ENCODE assay signal across 19 cellular contexts in genomic region chr22:19349778-19350475, GRCh38.
"Had no signal": no experiment of that assay in that cellular context is flagged by ENCODE, and none has a peak within 500 bp of the region (broad histone marks: within the 10 kb centered on the region; RNA-seq: fewer than 3 reads in every experiment).

No MANE protein-coding gene starts in this region.

- H3K27me3 ChIP-seq: colonic mucosa, dorsolateral prefrontal cortex, esophagus squamous epithelium, gastroesophageal sphincter, testis, upper lobe of left lung had no signal

- H3K4me3 Mint-ChIP-seq: activated B cell treated with CpG ODN at 0.5 μM for 24 hours; activated CD4-positive, alpha-beta memory T cell treated with anti-CD3 and anti-CD28 coated beads for 36 hours; activated naive CD8-positive, alpha-beta T cell treated with anti-CD3 and anti-CD28 coated beads for 36 hours; central memory CD8-positive, alpha-beta T cell had no signal

- DNase-seq: activated B cell treated with CpG ODN at 0.5 μM for 24 hours; activated CD4-positive, alpha-beta memory T cell treated with anti-CD3 and anti-CD28 coated beads for 36 hours; activated CD4-positive, alpha-beta T cell treated with anti-CD3 and anti-CD28 coated beads for 4 hours; activated gamma-delta T cell; activated naive CD8-positive, alpha-beta T cell treated with anti-CD3 and anti-CD28 coated beads for 36 hours; colonic mucosa; dorsolateral prefrontal cortex; esophagus squamous epithelium; hypothalamus; left ventricle myocardium superior; stimulated activated CD4-positive, alpha-beta T cell treated with anti-CD3 and anti-CD28 coated beads, Interleukin-2, amount 100 ng/mL, for 48 hours; stimulated activated CD8-positive, alpha-beta memory T cell treated with anti-CD3 and anti-CD28 coated beads, Interleukin-4, amount 100 ng/mL, for 48 hours; stimulated activated naive CD4-positive, alpha-beta T cell; T-helper 1 cell; testis; upper lobe of left lung had no signal

- H3K9me3 ChIP-seq: colonic mucosa, esophagus squamous epithelium, gastroesophageal sphincter, prostate gland, testis, upper lobe of left lung had no signal

- H3K27ac Mint-ChIP-seq: activated CD4-positive, alpha-beta memory T cell treated with anti-CD3 and anti-CD28 coated beads for 36 hours; activated naive CD8-positive, alpha-beta T cell treated with anti-CD3 and anti-CD28 coated beads for 36 hours had no signal

- H3K9me3 Mint-ChIP-seq: activated B cell treated with CpG ODN at 0.5 μM for 24 hours; activated CD4-positive, alpha-beta memory T cell treated with anti-CD3 and anti-CD28 coated beads for 36 hours; activated naive CD8-positive, alpha-beta T cell treated with anti-CD3 and anti-CD28 coated beads for 36 hours; central memory CD8-positive, alpha-beta T cell had no signal

- H3K4me1 Mint-ChIP-seq: activated B cell treated with CpG ODN at 0.5 μM for 24 hours; activated naive CD8-positive, alpha-beta T cell treated with anti-CD3 and anti-CD28 coated beads for 36 hours had no signal

- H3K4me1 ChIP-seq: colonic mucosa, esophagus squamous epithelium, gastroesophageal sphincter, prostate gland, testis, upper lobe of left lung had no signal

- ATAC-seq: gastroesophageal sphincter, left ventricle myocardium superior had no signal

- H3K27ac ChIP-seq: colonic mucosa, dorsolateral prefrontal cortex, esophagus squamous epithelium, gastroesophageal sphincter, prostate gland, testis, upper lobe of left lung had no signal

- H3K27me3 Mint-ChIP-seq: activated B cell treated with CpG ODN at 0.5 μM for 24 hours; activated CD4-positive, alpha-beta memory T cell treated with anti-CD3 and anti-CD28 coated beads for 36 hours; activated naive CD8-positive, alpha-beta T cell treated with anti-CD3 and anti-CD28 coated beads for 36 hours; central memory CD8-positive, alpha-beta T cell had no signal

- H3K4me3 ChIP-seq: colonic mucosa, dorsolateral prefrontal cortex, esophagus squamous epithelium, gastroesophageal sphincter, prostate gland, testis, upper lobe of left lung had no signal
